Comparison of ENCODE assay signal across 8 cellular contexts in genomic region chr6:33073431-33073871, GRCh38. TPM values are rescaled to one million over a fixed set of nuclear protein-coding genes. Genes with fewer than 3 reads are reported as not detected.
DNase-seq lines count a peak whose midpoint lies in the region; ATAC-seq, FAIRE-seq and TF ChIP-seq lines count a peak whose summit lies in the region.

Gene HLA-DPA1, minus strand, starts transcription at chr6:33073649.

- WGBS in heart left ventricle, 4 donors: 38 to 56% (median 42%) methylated on average over 8 of the region's 8 CpGs
- WGBS in small intestine, 3 donors: 44 to 60% (median 48%) methylated on average over 8 of the region's 8 CpGs

- H3K4me1 ChIP-seq in heart left ventricle (peaks cover 0 to 54% (median 0%) of the 10 kb centered on the region in 12 donors), small intestine (ENCODE audit: control insufficient read depth in 2 of 2, insufficient read depth in 1 of 2, low read depth in 1 of 2, low read length in 1 of 2) (peaks cover 0 to 2% of the 10 kb centered on the region in 2 donors)

- H3K27me3 ChIP-seq in heart left ventricle (no peaks in the 10 kb centered on the region), small intestine (ENCODE audit: control insufficient read depth in 2 of 2, insufficient read depth in 2 of 2, low read length in 2 of 2) (no peaks in the 10 kb centered on the region)

- TF ChIP-seq POLR2A in heart left ventricle (IDR thresholded peaks at IDR 0.05): peak in 1 of 2 donors; percentile 68

- FAIRE-seq in small intestine (lab: Jason Lieb, UNC): no peak

- H3K4me1 Mint-ChIP-seq in activated T-cell treated with anti-CD3 and anti-CD28 coated beads, Interleukin-2, amount 50 U/mL, for 4 hours (ENCODE audit: low read depth): peaks cover 49% of the 10 kb centered on the region

- peak within 1 kb of the TSS; percentile 2 to 70 (median 51) for H3K4me3 ChIP-seq in heart left ventricle
- H3K4me3 ChIP-seq in small intestine (ENCODE audit: low read depth in 1 of 2, low read length in 2 of 2): peak within 1 kb of the TSS; percentile 4 to 48

- DNase-seq in Kasumi-1 (lab: John Stamatoyannopoulos, UW): peak; percentile 18 to 29
- DNase-seq in activated T-cell treated with anti-CD3 and anti-CD28 coated beads, Interleukin-2, amount 50 U/mL, for 4 hours: no peak
- peak in 3 of 5 donors; percentile 50 to 72 (median 70) for DNase-seq in heart left ventricle
- peak; percentile 38 for DNase-seq in small intestine
- no peak for DNase-seq in A172 (ENCODE audit: low spot score)
- DNase-seq in occipital lobe (lab: John Stamatoyannopoulos, UW): no peak

- peaks cover 3% of the 10 kb centered on the region for H3K36me3 Mint-ChIP-seq in activated T-cell treated with anti-CD3 and anti-CD28 coated beads, Interleukin-2, amount 50 U/mL, for 4 hours (ENCODE audit: insufficient read depth)

- H3K27ac ChIP-seq in heart left ventricle (peak within 1 kb of the TSS in 9 of 12 donors; percentile 47 to 94 (median 85)), small intestine (ENCODE audit: low read depth in 1 of 2, low read length in 1 of 2) (peak within 1 kb of the TSS; percentile 24 to 80)

- no peaks in the 10 kb centered on the region for H3K27me3 Mint-ChIP-seq in activated T-cell treated with anti-CD3 and anti-CD28 coated beads, Interleukin-2, amount 50 U/mL, for 4 hours (ENCODE audit: low read depth)

- H3K4me3 Mint-ChIP-seq in activated T-cell treated with anti-CD3 and anti-CD28 coated beads, Interleukin-2, amount 50 U/mL, for 4 hours: peak within 1 kb of the TSS; percentile 76

- intact Hi-C loops in heart left ventricle (cut with DNase I): loop anchor here in 1 of 10 donors (5.0 kb wide), 2 partner anchors 41 to 56 kb away; no protein-coding TSS in a partner anchor

- H3K9me3 Mint-ChIP-seq in activated T-cell treated with anti-CD3 and anti-CD28 coated beads, Interleukin-2, amount 50 U/mL, for 4 hours: no peaks in the 10 kb centered on the region

- peaks cover 0 to 32% (median 7%) of the 10 kb centered on the region in 9 donors for H3K36me3 ChIP-seq in heart left ventricle
- peaks cover 0 to 2% of the 10 kb centered on the region in 2 donors for H3K36me3 ChIP-seq in small intestine (ENCODE audit: control insufficient read depth in 2 of 2, insufficient read depth in 2 of 2, low read length in 2 of 2)

- no peak for TF ChIP-seq CTCF in heart left ventricle (IDR thresholded peaks at IDR 0.05)

- peak; percentile 74 for ATAC-seq in GM18498 (IDR thresholded peaks at IDR 0.05; ENCODE audit: unreplicated experiment)
- peak; percentile 56 for ATAC-seq in GM21717 (IDR thresholded peaks at IDR 0.05; ENCODE audit: unreplicated experiment)
- ATAC-seq in activated T-cell treated with anti-CD3 and anti-CD28 coated beads, Interleukin-2, amount 50 U/mL, for 4 hours: peak; percentile 72 to 76
- ATAC-seq in heart left ventricle: peak; percentile 68 to 88 (median 84)

- H3K9me3 ChIP-seq in heart left ventricle (no peaks in the 10 kb centered on the region), small intestine (ENCODE audit: control insufficient read depth, low read depth) (no peaks in the 10 kb centered on the region)

RNA-seq across cellular contexts. Expression of gene HLA-DPA1, which starts in this region (rescaled TPM):
- total RNA-seq in activated T-cell treated with anti-CD3 and anti-CD28 coated beads, Interleukin-2, amount 50 U/mL, for 4 hours: 10 to 100 TPM; 18.0 to 31.5 (median 19.8) TPM
- 100 to 1,000 TPM in 2 of 9 donors, 10 to 100 TPM in 7; 18.6 to 438 (median 51.0) TPM for total RNA-seq in heart left ventricle
- 10 to 100 TPM; 18.2 to 23.5 TPM for polyA plus RNA-seq in heart left ventricle
- polyA plus RNA-seq in small intestine: 10 to 100 TPM in 2 of 3 donors, 1 to 10 TPM in 1; 9.4 to 86.7 (median 32.1) TPM
- total RNA-seq in A172 (2014; rRNA removed; shearing (Covaris generic)): 0.31 and 0.34 TPM in 2 replicates
- 1.4 TPM for total RNA-seq in occipital lobe

Comparison
In these comparisons a context has a peak if more than half of its experiments do, and no peak if none do; other contexts are left out.
1. DNase-seq: peak in Kasumi-1 (2 of 2), heart left ventricle (3 of 5) and small intestine (single experiment); none in activated T-cell treated with anti-CD3 and anti-CD28 coated beads, Interleukin-2, amount 50 U/mL, for 4 hours (single experiment), A172 (single experiment) and occipital lobe (single experiment).
2. Peak in every context shown above with its lines, with median percentiles within 50 percentile points of each other: ATAC-seq.